25 cellular contexts compared by ENCODE assay signal in genomic region chr6:130467146-130467545, GRCh38.
"Had no signal": no experiment of that assay in that cellular context is flagged by ENCODE, and none has a peak within 500 bp of the region (broad histone marks: within the 10 kb centered on the region; RNA-seq: fewer than 3 reads in every experiment).

No MANE protein-coding gene starts in this region.

- ATAC-seq: activated CD4-positive, alpha-beta T cell treated with anti-CD3 and anti-CD28 coated beads for 36 hours; gastroesophageal sphincter; heart right ventricle had no signal

- H3K27me3 ChIP-seq: brain microvascular endothelial cell, esophagus muscularis mucosa, gastroesophageal sphincter, heart right ventricle, neural progenitor cell, right atrium auricular region, upper lobe of left lung had no signal

- H3K4me3 Mint-ChIP-seq: activated CD4-positive, alpha-beta T cell treated with anti-CD3 and anti-CD28 coated beads for 36 hours; activated naive CD8-positive, alpha-beta T cell; activated T-helper 1 cell treated with anti-CD3 and anti-CD28 coated beads, Interleukin-12 subunit alpha, Interleukin-12 subunit beta, Interleukin-2, Interleukin-4 antibody, amounts not matched to agents 30 ng/mL and 10 ng/mL and 1 ng/mL, durations not matched to agents 14 hours and 24 hours and 36 hours; neural progenitor cell; T-helper 2 cell treated with Interferon-gamma antibody and Interleukin-4, amounts not matched to agents 5 μg/mL and 100 μg/mL, for 36 hours; WTC11 had no signal

- H3K9ac ChIP-seq: neural progenitor cell, SK-N-SH had no signal

- H3K36me3 ChIP-seq: brain microvascular endothelial cell, esophagus muscularis mucosa, gastroesophageal sphincter, heart right ventricle, left ventricle myocardium inferior, neural progenitor cell, right atrium auricular region, thoracic aorta, upper lobe of left lung had no signal

- H3K4me1 Mint-ChIP-seq: activated CD4-positive, alpha-beta T cell treated with anti-CD3 and anti-CD28 coated beads for 36 hours had no signal

- H3K4me3 ChIP-seq: esophagus muscularis mucosa, gastroesophageal sphincter, heart right ventricle, left ventricle myocardium inferior, neural progenitor cell, right atrium auricular region, thoracic aorta, upper lobe of left lung had no signal

- H3K4me1 ChIP-seq: esophagus muscularis mucosa, gastroesophageal sphincter, heart right ventricle, left ventricle myocardium inferior, neural progenitor cell, right atrium auricular region, upper lobe of left lung had no signal

- H3K27me3 Mint-ChIP-seq: activated CD4-positive, alpha-beta T cell treated with anti-CD3 and anti-CD28 coated beads for 36 hours; activated naive CD8-positive, alpha-beta T cell had no signal

- DNase-seq: activated CD4-positive, alpha-beta T cell treated with anti-CD3 and anti-CD28 coated beads for 36 hours; activated CD8-positive, alpha-beta memory T cell treated with anti-CD3 and anti-CD28 coated beads for 24 hours; cerebellar nuclear complex; effector CD4-positive, alpha-beta T cell; heart right ventricle; kidney glomerular epithelial cell; left ventricle myocardium inferior; mammary epithelial cell; midbrain; SK-N-SH; stimulated activated CD4-positive, alpha-beta T cell treated with anti-CD3 and anti-CD28 coated beads, Interleukin-2, amount 100 ng/mL, for 48 hours; upper lobe of left lung had no signal

- H2AFZ ChIP-seq: neural progenitor cell had no signal

- H3K4me2 ChIP-seq: neural progenitor cell, SK-N-SH had no signal

- H3K36me3 Mint-ChIP-seq: activated naive CD8-positive, alpha-beta T cell; neural progenitor cell; WTC11 had no signal

- H3K27ac Mint-ChIP-seq: activated CD4-positive, alpha-beta T cell treated with anti-CD3 and anti-CD28 coated beads for 36 hours; activated naive CD8-positive, alpha-beta T cell; activated T-helper 1 cell treated with anti-CD3 and anti-CD28 coated beads, Interleukin-12 subunit alpha, Interleukin-12 subunit beta, Interleukin-2, Interleukin-4 antibody, amounts not matched to agents 30 ng/mL and 10 ng/mL and 1 ng/mL, durations not matched to agents 14 hours and 24 hours and 36 hours; neural progenitor cell; progenitor cell of endocrine pancreas; T-helper 2 cell treated with Interferon-gamma antibody and Interleukin-4, amounts not matched to agents 5 μg/mL and 100 μg/mL, for 36 hours; WTC11 had no signal

- H3K9me3 Mint-ChIP-seq: neural progenitor cell, WTC11 had no signal

- FAIRE-seq: endothelial cell of umbilical vein, TTC549 had no signal

- H3K27ac ChIP-seq: brain microvascular endothelial cell, esophagus muscularis mucosa, gastroesophageal sphincter, heart right ventricle, left ventricle myocardium inferior, neural progenitor cell, right atrium auricular region, thoracic aorta, upper lobe of left lung had no signal

- H3K9me3 ChIP-seq: esophagus muscularis mucosa, gastroesophageal sphincter, left ventricle myocardium inferior, right atrium auricular region, SK-N-SH, thoracic aorta, upper lobe of left lung had no signal
